Comparison of ENCODE assay signal across 8 cellular contexts in the genomic region with DNA sequence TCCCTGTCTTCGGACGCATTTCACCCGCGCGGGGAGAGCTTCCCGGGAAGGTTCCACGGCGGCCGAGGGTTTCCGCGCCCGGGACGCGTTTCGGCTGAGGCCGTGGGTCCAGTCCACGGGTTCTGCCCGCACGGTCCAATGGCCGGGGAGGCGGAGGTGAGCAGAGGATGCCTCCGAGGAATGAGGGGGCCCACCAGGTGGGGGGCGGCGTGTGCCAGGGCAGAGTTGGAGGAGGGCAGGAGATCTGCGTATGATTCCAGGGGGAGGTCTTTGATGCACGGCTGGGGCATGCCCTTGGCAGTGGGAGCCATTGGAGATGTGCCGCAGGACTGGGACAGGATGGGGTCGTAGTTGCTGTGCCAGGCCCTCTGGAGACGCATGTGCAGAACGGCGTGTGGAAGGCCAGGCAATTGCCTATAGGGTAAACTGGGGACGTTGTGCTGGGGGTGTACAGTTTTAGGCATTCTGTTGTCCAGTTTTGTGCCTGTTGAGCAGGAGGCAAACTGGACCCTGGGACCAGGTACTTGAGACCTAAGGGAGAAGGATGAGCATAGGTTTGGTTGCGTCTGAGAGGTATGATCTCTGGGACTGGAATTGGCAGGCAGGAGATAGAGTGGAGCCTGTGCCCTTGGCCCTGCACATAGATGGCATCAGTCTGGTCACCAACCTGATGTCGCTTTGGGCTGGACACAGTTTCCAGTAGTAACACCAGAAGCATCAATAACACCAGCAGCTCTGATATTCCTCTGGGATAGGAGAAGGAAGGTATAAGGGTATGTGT. TPM values are rescaled to one million over a fixed set of nuclear protein-coding genes. Genes with fewer than 3 reads are reported as not detected.
DNase-seq lines count a peak whose midpoint lies in the region; ATAC-seq and TF ChIP-seq lines count a peak whose summit lies in the region.

No MANE protein-coding gene starts in this region.

- H3K4me3 ChIP-seq in choroid plexus epithelial cell (ENCODE audit: low read depth, low read length) (peak overlapping the region; percentile 97), lung (peak overlapping the region; percentile 87), tibial nerve (peak overlapping the region; percentile 69 to 89 (median 78))

- TF ChIP-seq POLR2A in tibial nerve (IDR thresholded peaks at IDR 0.05) = no peak

- H3K9me3 ChIP-seq in lung (ENCODE audit: control insufficient read depth in 2 of 2, insufficient read depth in 1 of 2, low read length in 1 of 2) (no peaks in the 10 kb centered on the region), tibial nerve (no peaks in the 10 kb centered on the region)

- peak; percentile 69 for DNase-seq in activated CD8-positive, alpha-beta memory T cell treated with anti-CD3 and anti-CD28 coated beads for 24 hours
- DNase-seq in activated CD8-positive, alpha-beta memory T cell treated with anti-CD3 and anti-CD28 coated beads, Interleukin-2, amount 50 U/mL, for 4 hours = no peak
- DNase-seq in RKO (ENCODE audit: low spot score) (peak; percentile 75), choroid plexus epithelial cell (ENCODE audit: low read depth) (peak; percentile 33), lung (ENCODE audit: low spot score) (no peak), tibial nerve (ENCODE audit: low spot score in 2 of 2) (no peak), medulla oblongata (ENCODE audit: extremely low spot score) (no peak)

- H3K27ac ChIP-seq in lung (ENCODE audit: low read depth in 1 of 2, low read length in 1 of 2) (peak overlapping the region; percentile 92 to 96), tibial nerve (peak overlapping the region; percentile 76 to 97 (median 91))

- TF ChIP-seq CTCF in choroid plexus epithelial cell (conservative IDR thresholded peaks at IDR 0.05; ENCODE audit: low read depth, low read length) (peak; percentile 3), lung (IDR thresholded peaks at IDR 0.05; ENCODE audit: control extremely low read depth, extremely low read depth) (no peak), tibial nerve (IDR thresholded peaks at IDR 0.05) (no peak)

- 3 to 4% methylated on average over 34 of the region's 34 CpGs for WGBS in lung, 2 donors
- WGBS in tibial nerve, 2 donors = 4% methylated on average over 34 of the region's 34 CpGs

- H3K36me3 ChIP-seq in lung (ENCODE audit: control insufficient read depth in 2 of 2, insufficient read depth in 2 of 2, low read length in 2 of 2) (peaks cover 0 to 3% of the 10 kb centered on the region in 2 donors), tibial nerve (peaks cover 0 to 30% (median 0%) of the 10 kb centered on the region in 3 donors)

- ATAC-seq in HG03378 (IDR thresholded peaks at IDR 0.05; ENCODE audit: unreplicated experiment) = peak; percentile 14
- ATAC-seq in lung (ENCODE audit: insufficient read depth, low FRiP score) = peak; percentile 11

- TF ChIP-seq EP300 in tibial nerve (IDR thresholded peaks at IDR 0.05) = no peak

- peaks cover 6 to 20% of the 10 kb centered on the region in 2 donors for H3K4me1 ChIP-seq in lung (ENCODE audit: control insufficient read depth in 2 of 2, insufficient read depth in 2 of 2, low read length in 2 of 2)
- H3K4me1 ChIP-seq in tibial nerve = peaks cover 0 to 25% (median 11%) of the 10 kb centered on the region in 4 donors

- no peaks in the 10 kb centered on the region for H3K27me3 ChIP-seq in lung (ENCODE audit: control insufficient read depth, insufficient read depth)
- H3K27me3 ChIP-seq in tibial nerve = no peaks in the 10 kb centered on the region

RNA-seq across cellular contexts. Expression of a gene that starts 0.8 kb away (rescaled TPM):
- total RNA-seq in lung (10 to 100 TPM; 14.4 to 16.9 TPM), tibial nerve (10 to 100 TPM; 16.4 to 24.6 (median 20.9) TPM)
- 10 to 100 TPM in 1 of 2 donors, 1 to 10 TPM in 1; 6.0 to 13.1 TPM for polyA plus RNA-seq in lung

RNA-seq across cellular contexts. Expression of a gene that starts 13.7 kb away (rescaled TPM):
- total RNA-seq in lung = 1 to 10 TPM in 1 of 2 donors, under 1 TPM in 1; 0.26 to 1.5 TPM
- polyA plus RNA-seq in lung = under 1 TPM in 1 of 2 donors, not detected in 1; 0.14 TPM
- not detected for total RNA-seq in tibial nerve

RNA-seq across cellular contexts. Expression of a gene that starts 22.1 kb away (rescaled TPM):
- total RNA-seq in lung = 1,000 to 10,000 TPM in 1 of 2 donors, 100 to 1,000 TPM in 1; 927 to 1,036 TPM
- 1,000 to 10,000 TPM; 1,145 to 1,802 TPM for polyA plus RNA-seq in lung
- total RNA-seq in tibial nerve = 1,000 to 10,000 TPM; 1,161 to 1,574 (median 1,263) TPM

RNA-seq across cellular contexts. Expression of a gene that starts 28.4 kb away (rescaled TPM):
- total RNA-seq in lung (1 to 10 TPM; 2.5 to 3.2 TPM), tibial nerve (1 to 10 TPM; 1.3 to 6.9 (median 2.6) TPM)
- polyA plus RNA-seq in lung = 1 to 10 TPM; 1.7 to 2.9 TPM

RNA-seq across cellular contexts. Expression of a gene that starts 30.8 kb away (rescaled TPM):
- total RNA-seq in lung = 1 to 10 TPM; 4.4 to 7.4 TPM
- polyA plus RNA-seq in lung = 1 to 10 TPM; 1.0 to 1.4 TPM
- total RNA-seq in tibial nerve = 10 to 100 TPM in 2 of 4 donors, 1 to 10 TPM in 2; 5.0 to 12.6 (median 8.2) TPM

Comparison
In these comparisons a context has a peak if more than half of its experiments do, and no peak if none do; other contexts are left out.
1. DNase-seq: peak in activated CD8-positive, alpha-beta memory T cell treated with anti-CD3 and anti-CD28 coated beads for 24 hours (single experiment), RKO (single experiment) and choroid plexus epithelial cell (single experiment); none in activated CD8-positive, alpha-beta memory T cell treated with anti-CD3 and anti-CD28 coated beads, Interleukin-2, amount 50 U/mL, for 4 hours (single experiment), lung (single experiment), tibial nerve (0 of 2) and medulla oblongata (single experiment).
2. Peak in every context shown above with its lines, with median percentiles within 50 percentile points of each other: H3K4me3 ChIP-seq.